Comparison of ENCODE assay signal across 12 cellular contexts in genomic region chr19:15180451-15181390, GRCh38.
DNase-seq lines count a peak whose midpoint lies in the region; TF ChIP-seq lines count a peak whose summit lies in the region.
"Had no signal": no experiment of that assay in that cellular context is flagged by ENCODE, and none has a peak within 500 bp of the region (broad histone marks: within the 10 kb centered on the region; RNA-seq: fewer than 3 reads in every experiment).

No MANE protein-coding gene starts in this region.

- H3K4me3 ChIP-seq in epithelial cell of esophagus (ENCODE audit: low read length) = no peak overlapping the region
- H3K4me3 ChIP-seq in rectal smooth muscle tissue (ENCODE audit: low read length) = peak overlapping the region; percentile 45
- H3K4me3 ChIP-seq: gastroesophageal sphincter had no signal

- DNase-seq in NCI-H1092 treated with DMSO at 0.1 percent for 48 hours (lab: John Stamatoyannopoulos, UW) = peak; percentile 43
- DNase-seq in NCI-H1092 (lab: John Stamatoyannopoulos, UW) = no peak
- peak; percentile 50 for DNase-seq in NCI-H345 treated with DMSO at 0.1 percent for 48 hours (lab: John Stamatoyannopoulos, UW; ENCODE audit: unreplicated experiment)
- DNase-seq in epithelial cell of esophagus (ENCODE audit: low read depth) = peak; percentile 37
- no peak for DNase-seq in NCI-H446 (lab: John Stamatoyannopoulos, UW)
- DNase-seq in ACHN = no peak
- no peak for DNase-seq in KG1 (lab: John Stamatoyannopoulos, UW)
- DNase-seq: activated CD4-positive, CD25-positive, alpha-beta regulatory T cell; retina; stimulated activated naive CD4-positive, alpha-beta T cell had no signal

- no peaks in the 10 kb centered on the region for H3K36me3 ChIP-seq in rectal smooth muscle tissue (ENCODE audit: control insufficient read depth, insufficient read depth, low read length)
- H3K36me3 ChIP-seq: gastroesophageal sphincter had no signal

- H3K4me1 ChIP-seq in rectal smooth muscle tissue (ENCODE audit: control insufficient read depth, insufficient read depth, low read length) = peaks cover 2% of the 10 kb centered on the region

- in situ Hi-C loops in ACHN (cut with HindIII; ENCODE audit: low pct_ligation_motif_present, low pct_unique_long_range_greater_than_20kb, low sequenced_read_pairs) = no loop called here

- H3K9ac ChIP-seq in rectal smooth muscle tissue (ENCODE audit: low read length) = no peak overlapping the region

- H3K27me3 ChIP-seq in rectal smooth muscle tissue (ENCODE audit: control insufficient read depth, insufficient read depth, low read length) = peaks cover 2% of the 10 kb centered on the region

- no peak for TF ChIP-seq CTCF in epithelial cell of esophagus (IDR thresholded peaks at IDR 0.05; ENCODE audit: insufficient read depth, low read depth, low read length, missing control alignments)

- no peak overlapping the region for H3K27ac ChIP-seq in rectal smooth muscle tissue (ENCODE audit: low read depth, low read length)
- H3K27ac ChIP-seq: gastroesophageal sphincter had no signal

Comparison
In these comparisons a context has a peak if more than half of its experiments do, and no peak if none do; other contexts are left out.
1. DNase-seq: peak in NCI-H1092 treated with DMSO at 0.1 percent for 48 hours (single experiment), NCI-H345 treated with DMSO at 0.1 percent for 48 hours (single experiment) and epithelial cell of esophagus (single experiment); none in NCI-H1092 (single experiment), NCI-H446 (0 of 2), ACHN (single experiment) and KG1 (single experiment).